Comparison of ENCODE assay signal across 8 cellular contexts in the genomic region with DNA sequence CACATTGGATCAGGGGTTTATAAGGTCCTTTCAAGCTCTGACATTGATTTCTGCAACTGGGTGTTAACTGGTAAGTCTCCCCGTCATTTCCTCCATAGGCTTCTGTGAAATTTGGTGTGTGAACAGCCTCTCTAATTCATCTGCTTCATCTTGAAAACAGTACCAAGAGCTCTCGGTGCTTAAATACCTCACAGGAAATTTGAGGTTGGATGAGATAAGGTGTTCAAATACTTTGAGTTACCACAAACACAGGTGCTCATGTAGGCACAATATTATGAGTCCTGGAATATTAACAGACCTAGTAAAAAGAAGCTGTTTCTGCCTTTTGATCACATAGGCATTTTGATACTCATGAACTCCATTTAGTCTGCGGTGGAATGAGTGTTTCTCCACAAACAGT.
DNase-seq lines count a peak whose midpoint lies in the region; ATAC-seq and TF ChIP-seq lines count a peak whose summit lies in the region.

No MANE protein-coding gene starts in this region.

- CTCF ChIA-PET in GM10248 (lab: Yijun Ruan, JAX): no interaction called here

- peak overlapping the region; percentile 100 for H3K27ac Mint-ChIP-seq in activated naive CD4-positive, alpha-beta T cell treated with anti-CD3 and anti-CD28 coated beads, Interleukin-2, amount 50 U/mL, for 24 hours

- no peak for TF ChIP-seq CTCF in GM10248 (IDR thresholded peaks at IDR 0.05; ENCODE audit: control extremely low read depth, extremely low read depth, low read depth, missing control alignments)

- DNase-seq in GM10248 (ENCODE audit: extremely low spot score): peak; percentile 48
- no peak for DNase-seq in HT-29 (ENCODE audit: low spot score)
- no peak for DNase-seq in H4 (ENCODE audit: low spot score)
- no peak for DNase-seq in DMS114 treated with DMSO at 0.1 percent for 48 hours (lab: John Stamatoyannopoulos, UW; ENCODE audit: unreplicated experiment)
- DNase-seq in NCI-H748 (lab: John Stamatoyannopoulos, UW; ENCODE audit: unreplicated experiment): no peak

- peak overlapping the region; percentile 69 for H3K4me3 Mint-ChIP-seq in activated naive CD4-positive, alpha-beta T cell treated with anti-CD3 and anti-CD28 coated beads, Interleukin-2, amount 50 U/mL, for 24 hours

- peaks cover 18% of the 10 kb centered on the region for H3K9me3 Mint-ChIP-seq in activated naive CD4-positive, alpha-beta T cell treated with anti-CD3 and anti-CD28 coated beads, Interleukin-2, amount 50 U/mL, for 24 hours

- H3K27me3 Mint-ChIP-seq in activated naive CD4-positive, alpha-beta T cell treated with anti-CD3 and anti-CD28 coated beads, Interleukin-2, amount 50 U/mL, for 24 hours: no peaks in the 10 kb centered on the region

- H3K4me1 Mint-ChIP-seq in activated naive CD4-positive, alpha-beta T cell treated with anti-CD3 and anti-CD28 coated beads, Interleukin-2, amount 50 U/mL, for 24 hours: peaks cover 89% of the 10 kb centered on the region

- POLR2A ChIA-PET in GM10248 (lab: Yijun Ruan, JAX): no interaction called here

- H3K36me3 Mint-ChIP-seq in activated naive CD4-positive, alpha-beta T cell treated with anti-CD3 and anti-CD28 coated beads, Interleukin-2, amount 50 U/mL, for 24 hours: peaks cover 10% of the 10 kb centered on the region

- ATAC-seq in GM19395 (IDR thresholded peaks at IDR 0.05; ENCODE audit: unreplicated experiment) (peak; percentile 87), HG03159 (IDR thresholded peaks at IDR 0.05; ENCODE audit: unreplicated experiment) (peak; percentile 70)
